In genomic region chr11:130234315-130234714, GRCh38 we compare ENCODE assay signal across 31 cellular contexts.
"Had no signal": no experiment of that assay in that cellular context is flagged by ENCODE, and none has a peak within 500 bp of the region (broad histone marks: within the 10 kb centered on the region; RNA-seq: fewer than 3 reads in every experiment).

No MANE protein-coding gene starts in this region.

- ATAC-seq: activated CD4-positive, alpha-beta T cell treated with anti-CD3 and anti-CD28 coated beads for 36 hours; activated CD8-positive, alpha-beta memory T cell treated with anti-CD3 and anti-CD28 coated beads, Interleukin-2, amount 10 ng/mL, durations not matched to agents 7 days and 5 days; activated CD8-positive, alpha-beta T cell treated with anti-CD3 and anti-CD28 coated beads, Interleukin-2, amount 10 ng/mL, durations not matched to agents 7 days and 5 days; activated T-helper 17 cell treated with anti-CD3 and anti-CD28 coated beads, Interleukin-2, amount 50 U/mL, for 72 hours; esophagus mucosa; heart left ventricle; T-helper 17 cell had no signal

- H3K27me3 ChIP-seq: brain microvascular endothelial cell, dorsolateral prefrontal cortex, heart left ventricle had no signal

- H3K4me3 ChIP-seq: coronary artery, dorsolateral prefrontal cortex, heart left ventricle had no signal

- H3K4me1 ChIP-seq: heart left ventricle had no signal

- H3K9me3 Mint-ChIP-seq: activated CD4-positive, alpha-beta memory T cell treated with anti-CD3 and anti-CD28 coated beads for 36 hours; activated CD4-positive, alpha-beta T cell treated with anti-CD3 and anti-CD28 coated beads, Interleukin-2, amount 10 ng/mL, durations not matched to agents 24 days and 14 days; activated T-cell treated with anti-CD3 and anti-CD28 coated beads, Interleukin-2, amount 50 U/mL, for 24 hours; activated T-helper 17 cell treated with anti-CD3 and anti-CD28 coated beads, Interleukin-2, amount 50 U/mL, for 72 hours; central memory CD8-positive, alpha-beta T cell; dendritic cell treated with granulocyte-macrophage colony-stimulating factor and Interleukin-4, amounts not matched to agents 40 ng/mL and 50 ng/mL, for 4 days; endodermal cell; T-helper 2 cell treated with Interferon-gamma antibody and Interleukin-4, amounts not matched to agents 5 μg/mL and 100 μg/mL, for 36 hours had no signal

- H3K27me3 Mint-ChIP-seq: activated CD4-positive, alpha-beta memory T cell treated with anti-CD3 and anti-CD28 coated beads for 36 hours; activated CD4-positive, alpha-beta T cell treated with anti-CD3 and anti-CD28 coated beads for 36 hours; activated CD4-positive, alpha-beta T cell treated with anti-CD3 and anti-CD28 coated beads, Interleukin-2, amount 10 ng/mL, durations not matched to agents 24 days and 14 days; activated CD8-positive, alpha-beta memory T cell treated with anti-CD3 and anti-CD28 coated beads, Interleukin-2, amount 10 ng/mL, durations not matched to agents 7 days and 5 days; activated naive CD8-positive, alpha-beta T cell; activated T-cell treated with anti-CD3 and anti-CD28 coated beads, Interleukin-2, amount 50 U/mL, for 24 hours; activated T-helper 17 cell treated with anti-CD3 and anti-CD28 coated beads, Interleukin-2, amount 50 U/mL, for 72 hours; central memory CD8-positive, alpha-beta T cell; dendritic cell treated with granulocyte-macrophage colony-stimulating factor and Interleukin-4, amounts not matched to agents 40 ng/mL and 50 ng/mL, for 4 days; T-helper 17 cell had no signal

- H3K27ac ChIP-seq: brain microvascular endothelial cell, coronary artery, dorsolateral prefrontal cortex, heart left ventricle, WERI-Rb-1 had no signal

- H3K9me3 ChIP-seq: heart left ventricle had no signal

- DNase-seq: activated CD4-positive, alpha-beta memory T cell treated with anti-CD3 and anti-CD28 coated beads for 36 hours; activated CD4-positive, alpha-beta T cell treated with anti-CD3 and anti-CD28 coated beads for 36 hours; activated CD4-positive, alpha-beta T cell treated with anti-CD3 and anti-CD28 coated beads, Interleukin-2, amount 10 ng/mL, durations not matched to agents 24 days and 14 days; activated CD4-positive, CD25-positive, alpha-beta regulatory T cell; activated CD4-positive, CD25-positive, alpha-beta regulatory T cell treated with anti-CD3 and anti-CD28 coated beads, Interleukin-2, amount 50 U/mL, for 72 hours; activated CD8-positive, alpha-beta memory T cell treated with anti-CD3 and anti-CD28 coated beads, Interleukin-2, amount 10 ng/mL, durations not matched to agents 7 days and 5 days; activated CD8-positive, alpha-beta memory T cell treated with anti-CD3 and anti-CD28 coated beads, Interleukin-2, amount 50 U/mL, for 4 hours; activated CD8-positive, alpha-beta T cell treated with anti-CD3 and anti-CD28 coated beads, Interleukin-2, amount 10 ng/mL, durations not matched to agents 7 days and 5 days; activated effector memory CD4-positive, alpha-beta T cell treated with Interleukin-2 at 50 U/mL for 16 hours; activated gamma-delta T cell treated with Interleukin-2 at 50 U/mL for 16 hours; activated naive CD4-positive, alpha-beta T cell treated with anti-CD3 and anti-CD28 coated beads, Interleukin-2, amount 50 U/mL, for 16 hours; activated naive CD4-positive, alpha-beta T cell treated with Interleukin-2 at 50 U/mL for 16 hours; activated T-cell treated with anti-CD3 and anti-CD28 coated beads, Interleukin-2, amount 50 U/mL, for 24 hours; amniotic stem cell; anterior cingulate cortex; brain microvascular endothelial cell; dorsolateral prefrontal cortex; effector memory CD4-positive, alpha-beta T cell; endodermal cell; foreskin fibroblast; heart left ventricle; T-helper 17 cell; T1000; WERI-Rb-1 had no signal

- H3K4me3 Mint-ChIP-seq: activated CD4-positive, alpha-beta memory T cell treated with anti-CD3 and anti-CD28 coated beads for 36 hours; activated CD4-positive, alpha-beta T cell treated with anti-CD3 and anti-CD28 coated beads for 36 hours; activated CD4-positive, alpha-beta T cell treated with anti-CD3 and anti-CD28 coated beads, Interleukin-2, amount 10 ng/mL, durations not matched to agents 24 days and 14 days; activated CD8-positive, alpha-beta memory T cell treated with anti-CD3 and anti-CD28 coated beads, Interleukin-2, amount 10 ng/mL, durations not matched to agents 7 days and 5 days; activated CD8-positive, alpha-beta T cell treated with anti-CD3 and anti-CD28 coated beads, Interleukin-2, amount 10 ng/mL, durations not matched to agents 7 days and 5 days; activated naive CD8-positive, alpha-beta T cell; activated T-cell treated with anti-CD3 and anti-CD28 coated beads, Interleukin-2, amount 50 U/mL, for 24 hours; activated T-helper 17 cell treated with anti-CD3 and anti-CD28 coated beads, Interleukin-2, amount 50 U/mL, for 72 hours; central memory CD8-positive, alpha-beta T cell; dendritic cell treated with granulocyte-macrophage colony-stimulating factor and Interleukin-4, amounts not matched to agents 40 ng/mL and 50 ng/mL, for 4 days; endodermal cell; T-helper 17 cell; T-helper 2 cell treated with Interferon-gamma antibody and Interleukin-4, amounts not matched to agents 5 μg/mL and 100 μg/mL, for 36 hours had no signal

- H3K27ac Mint-ChIP-seq: activated CD4-positive, alpha-beta memory T cell treated with anti-CD3 and anti-CD28 coated beads for 36 hours; activated CD4-positive, alpha-beta T cell treated with anti-CD3 and anti-CD28 coated beads for 36 hours; activated CD4-positive, alpha-beta T cell treated with anti-CD3 and anti-CD28 coated beads, Interleukin-2, amount 10 ng/mL, durations not matched to agents 24 days and 14 days; activated CD8-positive, alpha-beta memory T cell treated with anti-CD3 and anti-CD28 coated beads, Interleukin-2, amount 10 ng/mL, durations not matched to agents 7 days and 5 days; activated CD8-positive, alpha-beta T cell treated with anti-CD3 and anti-CD28 coated beads, Interleukin-2, amount 10 ng/mL, durations not matched to agents 7 days and 5 days; activated naive CD8-positive, alpha-beta T cell; activated T-cell treated with anti-CD3 and anti-CD28 coated beads, Interleukin-2, amount 50 U/mL, for 24 hours; activated T-helper 17 cell treated with anti-CD3 and anti-CD28 coated beads, Interleukin-2, amount 50 U/mL, for 72 hours; dendritic cell treated with granulocyte-macrophage colony-stimulating factor and Interleukin-4, amounts not matched to agents 40 ng/mL and 50 ng/mL, for 4 days; endodermal cell; T-helper 17 cell; T-helper 2 cell treated with Interferon-gamma antibody and Interleukin-4, amounts not matched to agents 5 μg/mL and 100 μg/mL, for 36 hours had no signal

- H3K4me1 Mint-ChIP-seq: activated CD4-positive, alpha-beta T cell treated with anti-CD3 and anti-CD28 coated beads for 36 hours; activated CD8-positive, alpha-beta memory T cell treated with anti-CD3 and anti-CD28 coated beads, Interleukin-2, amount 10 ng/mL, durations not matched to agents 7 days and 5 days; activated T-helper 17 cell treated with anti-CD3 and anti-CD28 coated beads, Interleukin-2, amount 50 U/mL, for 72 hours; central memory CD8-positive, alpha-beta T cell had no signal

- H3K36me3 ChIP-seq: brain microvascular endothelial cell had no signal
